In genomic region chr20:6000851-6001250, GRCh38 we compare ENCODE assay signal across 23 cellular contexts. TPM values are rescaled to one million over a fixed set of nuclear protein-coding genes. Genes with fewer than 3 reads are reported as not detected.
DNase-seq lines count a peak whose midpoint lies in the region; ATAC-seq lines count a peak whose summit lies in the region.
"Had no signal": no experiment of that assay in that cellular context is flagged by ENCODE, and none has a peak within 500 bp of the region (broad histone marks: within the 10 kb centered on the region; RNA-seq: fewer than 3 reads in every experiment).

No MANE protein-coding gene starts in this region.

- no peak overlapping the region for H3K4me3 ChIP-seq in Jurkat, Clone E6-1 (ENCODE audit: low read length)
- H3K4me3 ChIP-seq: SJSA1 had no signal

- no peak overlapping the region for H3K4me3 Mint-ChIP-seq in activated naive CD8-positive, alpha-beta T cell treated with anti-CD3 and anti-CD28 coated beads, Interleukin-2, amount 10 ng/mL, durations not matched to agents 7 days and 5 days
- H3K4me3 Mint-ChIP-seq in activated naive CD8-positive, alpha-beta T cell treated with anti-CD3 and anti-CD28 coated beads, Interleukin-2, amount 50 U/mL, for 24 hours: no peak overlapping the region
- H3K4me3 Mint-ChIP-seq: CD8-positive, alpha-beta T cell had no signal

- no peaks in the 10 kb centered on the region for H3K36me3 Mint-ChIP-seq in activated naive CD8-positive, alpha-beta T cell treated with anti-CD3 and anti-CD28 coated beads, Interleukin-2, amount 10 ng/mL, durations not matched to agents 7 days and 5 days
- peaks cover 18% of the 10 kb centered on the region for H3K36me3 Mint-ChIP-seq in activated naive CD8-positive, alpha-beta T cell treated with anti-CD3 and anti-CD28 coated beads, Interleukin-2, amount 50 U/mL, for 24 hours (ENCODE audit: low read depth)

- peak overlapping the region; percentile 75 for H3K27ac Mint-ChIP-seq in activated naive CD8-positive, alpha-beta T cell treated with anti-CD3 and anti-CD28 coated beads, Interleukin-2, amount 10 ng/mL, durations not matched to agents 7 days and 5 days
- H3K27ac Mint-ChIP-seq in activated naive CD8-positive, alpha-beta T cell treated with anti-CD3 and anti-CD28 coated beads, Interleukin-2, amount 50 U/mL, for 24 hours: no peak overlapping the region
- H3K27ac Mint-ChIP-seq: CD8-positive, alpha-beta T cell had no signal

- no peaks in the 10 kb centered on the region for H3K9me3 Mint-ChIP-seq in activated naive CD8-positive, alpha-beta T cell treated with anti-CD3 and anti-CD28 coated beads, Interleukin-2, amount 10 ng/mL, durations not matched to agents 7 days and 5 days
- H3K9me3 Mint-ChIP-seq in activated naive CD8-positive, alpha-beta T cell treated with anti-CD3 and anti-CD28 coated beads, Interleukin-2, amount 50 U/mL, for 24 hours: no peaks in the 10 kb centered on the region
- H3K9me3 Mint-ChIP-seq: CD8-positive, alpha-beta T cell had no signal

- H3K27me3 Mint-ChIP-seq in activated naive CD8-positive, alpha-beta T cell treated with anti-CD3 and anti-CD28 coated beads, Interleukin-2, amount 10 ng/mL, durations not matched to agents 7 days and 5 days: no peaks in the 10 kb centered on the region
- H3K27me3 Mint-ChIP-seq in activated naive CD8-positive, alpha-beta T cell treated with anti-CD3 and anti-CD28 coated beads, Interleukin-2, amount 50 U/mL, for 24 hours: no peaks in the 10 kb centered on the region

- no peak for ATAC-seq in activated naive CD8-positive, alpha-beta T cell treated with anti-CD3 and anti-CD28 coated beads, Interleukin-2, amount 10 ng/mL, durations not matched to agents 7 days and 5 days (ENCODE audit: low read depth)
- ATAC-seq in activated naive CD8-positive, alpha-beta T cell treated with anti-CD3 and anti-CD28 coated beads, Interleukin-2, amount 50 U/mL, for 24 hours: no peak
- ATAC-seq in GM18511 (IDR thresholded peaks at IDR 0.05; ENCODE audit: unreplicated experiment): no peak
- ATAC-seq: CD8-positive, alpha-beta T cell; HCT116 had no signal

- POLR2A ChIA-PET in activated naive CD8-positive, alpha-beta T cell treated with anti-CD3 and anti-CD28 coated beads, Interleukin-2, amount 10 ng/mL, durations not matched to agents 7 days and 5 days (lab: Charles Lee): interaction anchor here (0.7 kb wide), 1 partner anchor 11 kb away, joined by 3 read pairs; no protein-coding TSS in a partner anchor

- peaks cover 25% of the 10 kb centered on the region for H3K4me1 Mint-ChIP-seq in activated naive CD8-positive, alpha-beta T cell treated with anti-CD3 and anti-CD28 coated beads, Interleukin-2, amount 10 ng/mL, durations not matched to agents 7 days and 5 days
- peaks cover 18% of the 10 kb centered on the region for H3K4me1 Mint-ChIP-seq in activated naive CD8-positive, alpha-beta T cell treated with anti-CD3 and anti-CD28 coated beads, Interleukin-2, amount 50 U/mL, for 24 hours

- no peak for DNase-seq in activated naive CD8-positive, alpha-beta T cell treated with anti-CD3 and anti-CD28 coated beads, Interleukin-2, amount 10 ng/mL, durations not matched to agents 7 days and 5 days
- no peak for DNase-seq in activated naive CD8-positive, alpha-beta T cell treated with anti-CD3 and anti-CD28 coated beads, Interleukin-2, amount 50 U/mL, for 24 hours
- DNase-seq in Jurkat, Clone E6-1 (ENCODE audit: low read depth, low spot score): peak; percentile 40
- DNase-seq in cerebellar cortex (ENCODE audit: low spot score) (peak; percentile 52), amniotic stem cell (lab: John Stamatoyannopoulos, UW) (no peak)
- DNase-seq in activated naive CD4-positive, alpha-beta T cell (lab: John Stamatoyannopoulos, UW): no peak
- DNase-seq: Caco-2; CD8-positive, alpha-beta T cell; EL; GF-D8; NCI-H1048; NCI-H1417; NCI-H1694; NCI-H2029 treated with DMSO at 0.1 percent for 48 hours; NCI-H446 treated with DMSO at 0.1 percent for 48 hours; NCI-H526; NCI-H82; NK-92 treated with Interleukin-12 subunit alpha and Interleukin-12 subunit beta, amount 100 ng/mL, for 24 hours; Right ventricle myocardium superior; RPMI8226 had no signal

RNA-seq across cellular contexts. Expression of gene CRLS1, which starts 5.1 kb away (rescaled TPM):
- 10 to 100 TPM; 24.6 to 26.3 TPM for total RNA-seq in activated naive CD8-positive, alpha-beta T cell treated with anti-CD3 and anti-CD28 coated beads, Interleukin-2, amount 10 ng/mL, durations not matched to agents 7 days and 5 days
- 44.8 TPM for polyA plus RNA-seq in Jurkat, Clone E6-1 (2012; ENCODE audit: insufficient read depth, insufficient read length)

RNA-seq across cellular contexts. Expression of gene MCM8, which starts 50.4 kb away (rescaled TPM):
- total RNA-seq in activated naive CD8-positive, alpha-beta T cell treated with anti-CD3 and anti-CD28 coated beads, Interleukin-2, amount 10 ng/mL, durations not matched to agents 7 days and 5 days: 10 to 100 TPM; 22.6 to 23.5 TPM
- 33.3 TPM for polyA plus RNA-seq in Jurkat, Clone E6-1 (2012; ENCODE audit: insufficient read depth, insufficient read length)

RNA-seq across cellular contexts. Expression of gene TRMT6, which starts 50.5 kb away (rescaled TPM):
- 10 to 100 TPM; 14.7 to 15.1 TPM for total RNA-seq in activated naive CD8-positive, alpha-beta T cell treated with anti-CD3 and anti-CD28 coated beads, Interleukin-2, amount 10 ng/mL, durations not matched to agents 7 days and 5 days
- 47.0 TPM for polyA plus RNA-seq in Jurkat, Clone E6-1 (2012; ENCODE audit: insufficient read depth, insufficient read length)

RNA-seq across cellular contexts. Expression of gene LRRN4, which starts 53.0 kb away (rescaled TPM):
- not detected for total RNA-seq in activated naive CD8-positive, alpha-beta T cell treated with anti-CD3 and anti-CD28 coated beads, Interleukin-2, amount 10 ng/mL, durations not matched to agents 7 days and 5 days
- polyA plus RNA-seq in Jurkat, Clone E6-1 (2012; ENCODE audit: insufficient read depth, insufficient read length): not detected
- total RNA-seq: CD8-positive, alpha-beta T cell; Right ventricle myocardium superior; SJSA1 had no signal

Comparison
In these comparisons a context has a peak if more than half of its experiments do, and no peak if none do; other contexts are left out.
1. DNase-seq: peak in Jurkat, Clone E6-1 (single experiment) and cerebellar cortex (single experiment); none in activated naive CD8-positive, alpha-beta T cell treated with anti-CD3 and anti-CD28 coated beads, Interleukin-2, amount 10 ng/mL, durations not matched to agents 7 days and 5 days (single experiment), activated naive CD8-positive, alpha-beta T cell treated with anti-CD3 and anti-CD28 coated beads, Interleukin-2, amount 50 U/mL, for 24 hours (single experiment), amniotic stem cell (single experiment) and activated naive CD4-positive, alpha-beta T cell (0 of 4).